Comparison of ENCODE assay signal across 2 cellular contexts in genomic region chr17:18994626-18995025, GRCh38.
TF ChIP-seq lines count a peak whose summit lies in the region.

No MANE protein-coding gene starts in this region.

TF ChIP-seq in IMR-90, 13 proteins besides CTCF, POLR2A, EP300 and RAD21:
- TF ChIP-seq NFE2L2 (IDR thresholded peaks at IDR 0.05; ENCODE audit: low read depth, low read length): no peak
- no peak for TF ChIP-seq MAZ (IDR thresholded peaks at IDR 0.05; ENCODE audit: borderline replicate concordance, low read depth, low read length)
- no peak for TF ChIP-seq MAFK (IDR thresholded peaks at IDR 0.05; ENCODE audit: low read depth, low read length)
- no peak for TF ChIP-seq RFX5 (IDR thresholded peaks at IDR 0.05; ENCODE audit: low read depth, low read length)
TF ChIP-seq in IMR-90: peak in this region for 0.

TF ChIP-seq in GM12878, 131 proteins besides CTCF, POLR2A, EP300 and RAD21:
- TF ChIP-seq BCL3 (IDR thresholded peaks at IDR 0.05; ENCODE audit: borderline replicate concordance, insufficient read depth, low read depth, low read length, poor library complexity, severe bottlenecking) (no peak), USF2 (IDR thresholded peaks at IDR 0.05; ENCODE audit: borderline replicate concordance, low read depth, low read length) (no peak), ZNF207 (IDR thresholded peaks at IDR 0.05; ENCODE audit: borderline replicate concordance) (no peak), ELK1 (IDR thresholded peaks at IDR 0.05; ENCODE audit: low read depth, low read length) (no peak), PBX3 (IDR thresholded peaks at IDR 0.05; ENCODE audit: insufficient replicate concordance, low read depth, low read length) (no peak), MLLT1 (IDR thresholded peaks at IDR 0.05) (no peak)
